9 cellular contexts compared by ENCODE assay signal in the genomic region with DNA sequence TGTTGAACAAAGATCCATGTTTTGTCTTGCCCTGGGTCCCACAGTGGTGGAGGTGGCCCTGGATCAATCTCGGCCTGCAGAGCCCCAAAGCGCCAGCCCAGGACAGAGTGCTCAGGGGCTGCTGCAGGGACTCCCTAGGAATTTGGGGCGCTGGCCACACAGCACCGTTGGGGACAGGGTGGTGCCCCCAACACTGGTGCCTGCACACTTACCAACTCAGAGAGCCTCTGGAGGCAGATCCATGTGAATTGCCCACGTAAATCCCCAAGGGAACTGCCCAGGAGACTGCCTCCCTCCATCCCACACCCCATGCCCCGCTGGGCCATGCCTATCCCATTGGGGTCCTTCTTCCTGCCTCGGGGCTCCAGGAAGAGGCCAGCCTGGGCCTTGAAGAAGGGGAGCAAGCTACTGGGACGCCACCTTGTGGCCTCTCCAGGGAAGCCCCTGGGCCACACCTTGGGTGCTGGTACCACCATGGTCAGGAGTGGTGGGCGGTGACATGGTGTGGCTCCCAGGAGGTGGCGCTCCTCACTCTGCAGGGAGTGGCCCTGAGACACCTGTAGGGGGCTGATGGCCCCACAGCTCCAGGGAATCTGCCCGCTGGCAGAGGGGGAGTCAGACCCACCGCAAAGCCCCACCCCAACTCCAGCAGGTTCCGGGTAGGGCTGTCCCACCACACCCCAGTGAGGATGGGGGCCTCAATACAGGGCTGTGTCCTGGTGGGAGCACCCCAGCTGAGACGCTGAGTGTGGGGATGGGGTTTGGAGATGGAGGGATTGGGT. TPM values are rescaled to one million over a fixed set of nuclear protein-coding genes. Genes with fewer than 3 reads are reported as not detected.
DNase-seq lines count a peak whose midpoint lies in the region; ATAC-seq and TF ChIP-seq lines count a peak whose summit lies in the region.
"Had no signal": no experiment of that assay in that cellular context is flagged by ENCODE, and none has a peak within 500 bp of the region (broad histone marks: within the 10 kb centered on the region; RNA-seq: fewer than 3 reads in every experiment).

No MANE protein-coding gene starts in this region.

- peaks cover 2% of the 10 kb centered on the region for H3K4me1 Mint-ChIP-seq in CD14-positive monocyte

- H3K36me3 ChIP-seq in gastrocnemius medialis, result no peaks in the 10 kb centered on the region

- H3K36me3 Mint-ChIP-seq in CD14-positive monocyte, result no peaks in the 10 kb centered on the region

- peaks cover 0 to 4% (median 2%) of the 10 kb centered on the region in 3 donors for H3K27me3 Mint-ChIP-seq in CD14-positive monocyte (ENCODE audit: low read depth in 3 of 3)

- no peaks in the 10 kb centered on the region for H3K9me3 Mint-ChIP-seq in CD14-positive monocyte

- H3K4me3 ChIP-seq in gastrocnemius medialis, result no peak overlapping the region

- H3K4me1 ChIP-seq in gastrocnemius medialis, result no peaks in the 10 kb centered on the region

- in situ Hi-C loops in gastrocnemius medialis (cut with MboI; ENCODE audit: low sequenced_read_pairs in 4 of 4), result loop anchor here in 2 of 4 donors (10.0 kb wide), 2 partner anchors 217 to 227 kb away; no protein-coding TSS in a partner anchor

- ATAC-seq in GM19035 (IDR thresholded peaks at IDR 0.05; ENCODE audit: unreplicated experiment), result peak; percentile 82
- peak; percentile 86 for ATAC-seq in HG03520 (IDR thresholded peaks at IDR 0.05; ENCODE audit: unreplicated experiment)
- ATAC-seq in gastrocnemius medialis, result peak; percentile 43 to 65

- DNase-seq in CD14-positive monocyte (ENCODE audit: low spot score) (peak; percentile 66), activated T-helper 1 cell treated with Interleukin-2 at 50 U/mL for 16 hours (ENCODE audit: low read depth) (peak; percentile 47), germinal center (ENCODE audit: low spot score) (peak; percentile 93), gastrocnemius medialis (peak in 1 of 2 donors; percentile 39), posterior vena cava (ENCODE audit: low spot score) (no peak)

- TF ChIP-seq POLR2A in gastrocnemius medialis (IDR thresholded peaks at IDR 0.05), result no peak

- H3K27ac ChIP-seq in gastrocnemius medialis, result no peak overlapping the region

- no peak overlapping the region for H3K4me3 Mint-ChIP-seq in CD14-positive monocyte

- peak; percentile 90 for TF ChIP-seq CTCF in CD14-positive monocyte (IDR thresholded peaks at IDR 0.05)
- peak; percentile 36 to 80 (median 70) for TF ChIP-seq CTCF in gastrocnemius medialis (IDR thresholded peaks at IDR 0.05 in 4 of 5, conservative IDR thresholded peaks at IDR 0.05 in 1 of 5)

- H3K27ac Mint-ChIP-seq in CD14-positive monocyte, result no peak overlapping the region

- intact Hi-C loops in CD14-positive monocyte (cut with micrococcal nuclease), result loop anchor here (5.0 kb wide), 1 partner anchor 219 kb away; no protein-coding TSS in a partner anchor
- intact Hi-C loops in gastrocnemius medialis (cut with DNase I; ENCODE audit: low total_unique reads), result loop anchor here (1.0 kb wide), 1 partner anchor 221 kb away; no protein-coding TSS in a partner anchor
- intact Hi-C loops in posterior vena cava (cut with DNase I), result loop anchor here in 1 of 2 donors (10.0 kb wide), 1 partner anchor 227 kb away; no protein-coding TSS in a partner anchor

- no peaks in the 10 kb centered on the region for H3K27me3 ChIP-seq in gastrocnemius medialis

- H3K9me3 ChIP-seq in gastrocnemius medialis, result no peaks in the 10 kb centered on the region

TF ChIP-seq in PFSK-1, 5 proteins besides CTCF, POLR2A, EP300 and RAD21:
- TF ChIP-seq FOXP2 (optimal IDR thresholded peaks at IDR 0.05; ENCODE audit: borderline replicate concordance, extremely low read depth, extremely low read length, insufficient read depth) (peak; percentile 29), TAF1 (IDR thresholded peaks at IDR 0.05; ENCODE audit: borderline replicate concordance, insufficient read depth, low read length) (no peak)

RNA-seq across cellular contexts. Expression of gene CFAP99, which starts 22.8 kb away (rescaled TPM):
- under 1 TPM in 1 of 2 donors, not detected in 1; 0.15 TPM for polyA plus RNA-seq in CD14-positive monocyte
- not detected for polyA plus RNA-seq in PFSK-1 (2012; ENCODE audit: insufficient read length, low read depth)
- total RNA-seq in gastrocnemius medialis, result not detected
- total RNA-seq in posterior vena cava, result not detected
- total RNA-seq: T-helper 2 cell treated with Interferon-gamma antibody and Interleukin-4, amounts not matched to agents 100 ng/mL and 5 ng/mL, for 36 hours had no signal

RNA-seq across cellular contexts. Expression of gene ZFYVE28, which starts 23.1 kb away (rescaled TPM):
- 1 to 10 TPM; 1.0 to 1.1 TPM for polyA plus RNA-seq in CD14-positive monocyte
- 0.21 TPM for polyA plus RNA-seq in PFSK-1 (2012; ENCODE audit: insufficient read length, low read depth)
- 1 to 10 TPM; 1.8 to 6.0 (median 3.4) TPM for total RNA-seq in gastrocnemius medialis
- total RNA-seq in posterior vena cava, result 1 to 10 TPM; 7.4 to 8.4 TPM

RNA-seq across cellular contexts. Expression of gene RNF4, which starts 27.3 kb away (rescaled TPM):
- polyA plus RNA-seq in CD14-positive monocyte, result 10 to 100 TPM; 28.8 to 37.0 TPM
- polyA plus RNA-seq in PFSK-1 (2012; ENCODE audit: insufficient read length, low read depth), result 30.2 TPM
- total RNA-seq in gastrocnemius medialis (10 to 100 TPM; 21.7 to 48.7 (median 34.7) TPM), posterior vena cava (10 to 100 TPM; 38.7 to 38.9 TPM)
